Comparison of ENCODE assay signal across 13 cellular contexts in the genomic region with DNA sequence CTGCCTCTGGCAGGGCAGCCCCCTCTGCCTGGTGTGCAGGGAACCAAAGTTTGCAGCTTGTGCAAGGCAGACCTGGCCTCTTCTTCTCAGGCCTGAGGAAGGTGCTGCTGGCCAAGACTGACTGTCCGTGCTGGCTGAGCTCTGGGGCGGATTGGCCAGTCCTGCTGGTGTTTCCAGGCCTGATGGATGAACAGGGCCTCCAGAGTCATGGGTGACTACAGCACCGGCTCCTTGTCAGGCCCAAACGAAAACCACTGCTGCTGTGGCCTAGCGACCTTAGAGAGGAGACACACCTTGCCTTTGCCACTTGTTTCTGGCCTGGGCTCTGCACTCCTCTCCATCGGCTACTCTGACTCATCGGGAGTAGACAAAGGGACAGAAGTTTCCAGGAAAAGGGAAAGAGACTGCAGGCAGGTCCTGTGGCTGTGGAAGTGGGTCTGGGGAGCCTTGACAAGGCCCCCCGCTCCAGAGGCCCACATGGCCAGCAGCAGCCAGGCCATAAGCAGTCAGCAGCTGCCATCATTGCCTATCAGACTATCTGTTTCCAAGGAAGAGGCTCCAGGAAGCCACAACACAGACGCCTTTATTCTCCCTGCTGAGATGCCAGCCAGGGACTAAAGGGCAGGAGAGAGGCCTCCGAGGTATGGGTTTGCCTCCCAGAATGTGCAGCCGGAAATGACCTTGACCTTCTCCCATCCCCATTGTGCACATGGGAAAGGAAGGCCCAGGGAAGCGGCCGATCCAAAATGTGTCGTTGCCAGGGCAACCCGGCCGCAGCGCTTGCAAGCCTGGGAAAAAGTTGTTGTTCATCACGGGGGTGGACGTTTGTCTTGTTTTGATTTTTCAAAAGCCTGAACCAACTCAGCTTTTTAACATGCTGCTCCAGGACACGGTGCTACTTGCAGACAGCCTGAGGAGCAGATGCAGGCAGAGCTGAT.
DNase-seq lines count a peak whose midpoint lies in the region; ATAC-seq and TF ChIP-seq lines count a peak whose summit lies in the region.
"Had no signal": no experiment of that assay in that cellular context is flagged by ENCODE, and none has a peak within 500 bp of the region (broad histone marks: within the 10 kb centered on the region; RNA-seq: fewer than 3 reads in every experiment).

No MANE protein-coding gene starts in this region.

- no peak overlapping the region for H3K27ac Mint-ChIP-seq in naive thymus-derived CD4-positive, alpha-beta T cell
- H3K27ac Mint-ChIP-seq: naive B cell; T-helper 2 cell treated with Interferon-gamma antibody and Interleukin-4, amounts not matched to agents 5 μg/mL and 100 μg/mL, for 36 hours had no signal

- H3K9me3 ChIP-seq in neuronal stem cell (replicated peaks in 1 of 2; ENCODE audit: control insufficient read depth in 2 of 2, insufficient read depth in 1 of 2, low read depth in 1 of 2, low read length in 2 of 2) (peaks cover 2 to 5% of the 10 kb centered on the region in 2 donors), vagina (no peaks in the 10 kb centered on the region)
- H3K9me3 ChIP-seq in naive thymus-derived CD4-positive, alpha-beta T cell (ENCODE audit: control insufficient read depth in 2 of 3, low read length in 3 of 3), result no peaks in the 10 kb centered on the region

- no peak overlapping the region for H2BK12ac ChIP-seq in neuronal stem cell (ENCODE audit: low read length)

- no peak overlapping the region for H2BK15ac ChIP-seq in neuronal stem cell (ENCODE audit: low read length)

- H3K9me3 Mint-ChIP-seq in naive thymus-derived CD4-positive, alpha-beta T cell, result peaks cover 0 to 3% (median 0%) of the 10 kb centered on the region in 11 donors
- H3K9me3 Mint-ChIP-seq: central memory CD8-positive, alpha-beta T cell; naive B cell; T-helper 2 cell treated with Interferon-gamma antibody and Interleukin-4, amounts not matched to agents 5 μg/mL and 100 μg/mL, for 36 hours had no signal

- no peak overlapping the region for H2BK120ac ChIP-seq in neuronal stem cell (ENCODE audit: low read depth, low read length)

- no peak overlapping the region for H2AFZ ChIP-seq in neuronal stem cell (ENCODE audit: low read length)

- H3K4me3 Mint-ChIP-seq in naive thymus-derived CD4-positive, alpha-beta T cell, result no peak overlapping the region
- H3K4me3 Mint-ChIP-seq: central memory CD8-positive, alpha-beta T cell; naive B cell; T-helper 2 cell treated with Interferon-gamma antibody and Interleukin-4, amounts not matched to agents 5 μg/mL and 100 μg/mL, for 36 hours had no signal

- peaks cover 0 to 2% (median 0%) of the 10 kb centered on the region in 3 experiments for H3K27me3 ChIP-seq in neuronal stem cell (ENCODE audit: control insufficient read depth in 3 of 3, insufficient read depth in 3 of 3, low read depth in 1 of 3, low read length in 3 of 3)
- H3K27me3 ChIP-seq in vagina, result no peaks in the 10 kb centered on the region
- no peaks in the 10 kb centered on the region for H3K27me3 ChIP-seq in naive thymus-derived CD4-positive, alpha-beta T cell (ENCODE audit: control insufficient read depth in 2 of 2, insufficient read depth in 2 of 2, low read length in 2 of 2)

- CTCF ChIA-PET in naive thymus-derived CD4-positive, alpha-beta T cell (lab: Charles Lee), result interaction anchor here (0.6 to 6.6 kb wide), 2 partner anchors 75 to 165 kb away, joined by 4 to 60 read pairs; no protein-coding TSS in a partner anchor

- no peak for TF ChIP-seq POLR2A in vagina (IDR thresholded peaks at IDR 0.05)

- H3K9ac ChIP-seq in neuronal stem cell (ENCODE audit: low read depth, low read length, poor library complexity), result no peak overlapping the region

- peak overlapping the region; percentile 49 for H2BK5ac ChIP-seq in neuronal stem cell (ENCODE audit: low read length)

- peak; percentile 49 for ATAC-seq in Right ventricle myocardium inferior
- no peak for ATAC-seq in naive thymus-derived CD4-positive, alpha-beta T cell
- ATAC-seq: A549 had no signal

- H3K18ac ChIP-seq in neuronal stem cell (ENCODE audit: low read length), result peak overlapping the region; percentile 20

- no peak overlapping the region for H4K91ac ChIP-seq in neuronal stem cell (ENCODE audit: low read depth, low read length, poor library complexity)

- H3K4me1 ChIP-seq in neuronal stem cell (ENCODE audit: control insufficient read depth in 2 of 2, insufficient read depth in 1 of 2, low read depth in 1 of 2, low read length in 2 of 2) (peaks cover 0 to 27% of the 10 kb centered on the region in 2 donors), vagina (peaks cover 30% of the 10 kb centered on the region)
- no peaks in the 10 kb centered on the region for H3K4me1 ChIP-seq in naive thymus-derived CD4-positive, alpha-beta T cell (ENCODE audit: control insufficient read depth in 2 of 2, insufficient read depth in 2 of 2, low read length in 2 of 2)
- H3K4me1 ChIP-seq: A549 had no signal

- no peak overlapping the region for H4K8ac ChIP-seq in neuronal stem cell (ENCODE audit: low read depth, low read length)

- DNase-seq in Right ventricle myocardium inferior (ENCODE audit: missing footprints), result no peak
- no peak for DNase-seq in cardiac septum (ENCODE audit: low spot score)
- peak; percentile 94 for DNase-seq in fibroblast of villous mesenchyme (ENCODE audit: low read depth)
- no peak for DNase-seq in neuronal stem cell (ENCODE audit: low spot score)
- DNase-seq in vagina (ENCODE audit: extremely low spot score in 2 of 2), result no peak
- DNase-seq in GM20000 (ENCODE audit: low spot score), result no peak
- DNase-seq in HuH-7 (ENCODE audit: low spot score), result no peak
- no peak for DNase-seq in naive thymus-derived CD4-positive, alpha-beta T cell
- DNase-seq: naive B cell, NCI-H1417 had no signal

- H3K36me3 Mint-ChIP-seq in naive thymus-derived CD4-positive, alpha-beta T cell, result peaks cover 0 to 14% (median 0%) of the 10 kb centered on the region in 5 donors
- H3K36me3 Mint-ChIP-seq: naive B cell had no signal

- H3K27ac ChIP-seq in neuronal stem cell (replicated peaks; ENCODE audit: low read length), result no peak overlapping the region
- H3K27ac ChIP-seq in vagina, result peak overlapping the region; percentile 77
- H3K27ac ChIP-seq in naive thymus-derived CD4-positive, alpha-beta T cell (ENCODE audit: low read depth, low read length), result no peak overlapping the region
- H3K27ac ChIP-seq: A549 had no signal

- intact Hi-C loops in Right ventricle myocardium inferior (cut with DNase I), result no loop called here
- intact Hi-C loops in cardiac septum (cut with DNase I), result loop anchor here (5.0 kb wide), 1 partner anchor 76 kb away; no protein-coding TSS in a partner anchor
- intact Hi-C loops in vagina (cut with DNase I), result no loop called here
- intact Hi-C loops in naive thymus-derived CD4-positive, alpha-beta T cell (cut with micrococcal nuclease), result no loop called here

- peaks cover 2% of the 10 kb centered on the region for H3K79me1 ChIP-seq in neuronal stem cell (ENCODE audit: low read depth, low read length)

- no peak overlapping the region for H3K14ac ChIP-seq in neuronal stem cell (ENCODE audit: low read length)

- peaks cover 0 to 15% (median 0%) of the 10 kb centered on the region in 7 donors for H3K4me1 Mint-ChIP-seq in naive thymus-derived CD4-positive, alpha-beta T cell
- H3K4me1 Mint-ChIP-seq: central memory CD8-positive, alpha-beta T cell had no signal

- no peak overlapping the region for H3K23ac ChIP-seq in neuronal stem cell (ENCODE audit: low read depth, low read length, poor library complexity)

- TF ChIP-seq CTCF in fibroblast of villous mesenchyme (IDR thresholded peaks at IDR 0.05; ENCODE audit: insufficient read depth, low read depth, low read length) (no peak), vagina (IDR thresholded peaks at IDR 0.05) (no peak), GM20000 (IDR thresholded peaks at IDR 0.05; ENCODE audit: extremely low read depth, missing control alignments) (no peak)

- peaks cover 0 to 15% (median 9%) of the 10 kb centered on the region in 5 donors for H3K27me3 Mint-ChIP-seq in naive thymus-derived CD4-positive, alpha-beta T cell

- no CpG with 5 or more reads among the region's 20 CpGs for WGBS in neuronal stem cell (ENCODE audit: extremely low coverage in 2 of 2, insufficient read length in 2 of 2, insufficient replicate concordance in 1 of 2), 2 donors

- no peak overlapping the region for H3K4me2 ChIP-seq in neuronal stem cell (ENCODE audit: insufficient read depth, low read length, poor library complexity, severe bottlenecking)
- H3K4me2 ChIP-seq: A549 had no signal

- H3K4me3 ChIP-seq in fibroblast of villous mesenchyme (ENCODE audit: low read depth, low read length), result no peak overlapping the region
- H3K4me3 ChIP-seq in neuronal stem cell (ENCODE audit: low read length in 2 of 2), result peak overlapping the region in 1 of 2 donors; percentile 9
- no peak overlapping the region for H3K4me3 ChIP-seq in vagina
- no peak overlapping the region for H3K4me3 ChIP-seq in naive thymus-derived CD4-positive, alpha-beta T cell (ENCODE audit: low read length)
- H3K4me3 ChIP-seq: A549 had no signal

- H3K36me3 ChIP-seq in neuronal stem cell (replicated peaks in 1 of 2; ENCODE audit: control insufficient read depth in 2 of 2, insufficient read depth in 2 of 2, low read length in 2 of 2) (no peaks in the 10 kb centered on the region), vagina (no peaks in the 10 kb centered on the region)
- no peaks in the 10 kb centered on the region for H3K36me3 ChIP-seq in naive thymus-derived CD4-positive, alpha-beta T cell (ENCODE audit: control insufficient read depth in 2 of 3, insufficient read depth in 3 of 3, low read length in 3 of 3)

- H2AK5ac ChIP-seq in neuronal stem cell (ENCODE audit: low read depth, low read length), result no peak overlapping the region

- POLR2A ChIA-PET in naive thymus-derived CD4-positive, alpha-beta T cell (lab: Charles Lee), result no interaction called here

- H3K4ac ChIP-seq in neuronal stem cell (ENCODE audit: low read length), result no peak overlapping the region
